In the genomic region with DNA sequence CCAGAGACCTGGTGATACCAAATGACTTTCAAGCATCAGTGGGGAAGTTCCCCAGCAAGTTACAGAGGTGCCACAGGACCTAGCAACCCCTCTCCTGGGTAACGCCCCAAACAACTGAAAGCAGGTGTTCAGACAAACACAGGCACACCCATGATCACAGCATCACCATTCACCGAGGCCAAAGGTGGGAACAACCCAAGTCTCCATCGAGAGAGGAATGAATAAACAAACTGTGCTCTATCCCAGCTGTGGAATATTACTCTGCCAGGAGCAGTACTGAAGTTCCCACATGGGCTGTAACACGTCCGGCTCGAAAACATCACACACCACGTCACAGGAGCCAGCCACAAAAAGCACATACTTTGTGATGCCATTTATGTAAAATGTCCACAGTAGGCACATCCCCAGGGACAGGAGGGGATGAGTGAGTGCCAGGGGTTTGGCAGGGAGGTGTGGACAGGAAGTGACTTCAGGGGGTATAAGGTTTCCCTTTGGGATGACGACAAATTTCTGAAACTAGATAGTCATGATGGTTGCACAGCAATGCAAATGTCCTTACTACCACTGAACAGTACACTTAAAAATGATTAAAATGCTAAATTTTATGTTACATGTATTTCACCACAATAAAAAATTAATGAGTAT, we compare ENCODE assay signal across 16 cellular contexts.
"Had no signal": no experiment of that assay in that cellular context is flagged by ENCODE, and none has a peak within 500 bp of the region (broad histone marks: within the 10 kb centered on the region; RNA-seq: fewer than 3 reads in every experiment).

No MANE protein-coding gene starts in this region.

- H3K4me1 Mint-ChIP-seq: activated CD4-positive, alpha-beta memory T cell treated with anti-CD3 and anti-CD28 coated beads, Interleukin-2, amount 10 ng/mL, durations not matched to agents 7 days and 5 days; activated CD4-positive, alpha-beta T cell treated with anti-CD3 and anti-CD28 coated beads for 36 hours had no signal

- FAIRE-seq: astrocyte, frontal cortex, islet of Langerhans had no signal

- ATAC-seq: activated CD4-positive, alpha-beta T cell treated with anti-CD3 and anti-CD28 coated beads for 36 hours; heart left ventricle; left lung had no signal

- H3K4me3 ChIP-seq: cardiac muscle cell, colonic mucosa, esophagus squamous epithelium, heart left ventricle, left lung, tibial artery had no signal

- DNase-seq: activated CD4-positive, alpha-beta memory T cell treated with anti-CD3 and anti-CD28 coated beads, Interleukin-2, amount 10 ng/mL, durations not matched to agents 7 days and 5 days; activated CD4-positive, alpha-beta T cell treated with anti-CD3 and anti-CD28 coated beads for 36 hours; activated CD8-positive, alpha-beta memory T cell treated with anti-CD3 and anti-CD28 coated beads, Interleukin-2, amount 50 U/mL, for 4 hours; activated naive CD4-positive, alpha-beta T cell treated with Interleukin-2 at 50 U/mL for 16 hours; colonic mucosa; esophagus squamous epithelium; heart left ventricle; left lung; T1000; tibial artery; WERI-Rb-1 had no signal

- H3K4me3 Mint-ChIP-seq: activated CD4-positive, alpha-beta memory T cell treated with anti-CD3 and anti-CD28 coated beads, Interleukin-2, amount 10 ng/mL, durations not matched to agents 7 days and 5 days; activated CD4-positive, alpha-beta T cell treated with anti-CD3 and anti-CD28 coated beads for 36 hours; nephron had no signal

- H3K27ac ChIP-seq: cardiac muscle cell, esophagus squamous epithelium, heart left ventricle, left lung, tibial artery, WERI-Rb-1 had no signal

- H3K36me3 ChIP-seq: cardiac muscle cell, colonic mucosa, esophagus squamous epithelium, tibial artery, WERI-Rb-1 had no signal

- H3K27me3 Mint-ChIP-seq: activated CD4-positive, alpha-beta memory T cell treated with anti-CD3 and anti-CD28 coated beads, Interleukin-2, amount 10 ng/mL, durations not matched to agents 7 days and 5 days; activated CD4-positive, alpha-beta T cell treated with anti-CD3 and anti-CD28 coated beads for 36 hours had no signal

- H3K27ac Mint-ChIP-seq: activated CD4-positive, alpha-beta memory T cell treated with anti-CD3 and anti-CD28 coated beads, Interleukin-2, amount 10 ng/mL, durations not matched to agents 7 days and 5 days; activated CD4-positive, alpha-beta T cell treated with anti-CD3 and anti-CD28 coated beads for 36 hours; nephron had no signal

- H3K27me3 ChIP-seq: cardiac muscle cell, colonic mucosa, esophagus squamous epithelium, heart left ventricle, left lung, tibial artery had no signal

- H3K9me3 Mint-ChIP-seq: activated CD4-positive, alpha-beta memory T cell treated with anti-CD3 and anti-CD28 coated beads, Interleukin-2, amount 10 ng/mL, durations not matched to agents 7 days and 5 days; nephron had no signal

- H3K9me3 ChIP-seq: colonic mucosa, esophagus squamous epithelium, heart left ventricle, left lung, tibial artery had no signal
